Comparison of ENCODE assay signal across 1 cellular context in the genomic region with DNA sequence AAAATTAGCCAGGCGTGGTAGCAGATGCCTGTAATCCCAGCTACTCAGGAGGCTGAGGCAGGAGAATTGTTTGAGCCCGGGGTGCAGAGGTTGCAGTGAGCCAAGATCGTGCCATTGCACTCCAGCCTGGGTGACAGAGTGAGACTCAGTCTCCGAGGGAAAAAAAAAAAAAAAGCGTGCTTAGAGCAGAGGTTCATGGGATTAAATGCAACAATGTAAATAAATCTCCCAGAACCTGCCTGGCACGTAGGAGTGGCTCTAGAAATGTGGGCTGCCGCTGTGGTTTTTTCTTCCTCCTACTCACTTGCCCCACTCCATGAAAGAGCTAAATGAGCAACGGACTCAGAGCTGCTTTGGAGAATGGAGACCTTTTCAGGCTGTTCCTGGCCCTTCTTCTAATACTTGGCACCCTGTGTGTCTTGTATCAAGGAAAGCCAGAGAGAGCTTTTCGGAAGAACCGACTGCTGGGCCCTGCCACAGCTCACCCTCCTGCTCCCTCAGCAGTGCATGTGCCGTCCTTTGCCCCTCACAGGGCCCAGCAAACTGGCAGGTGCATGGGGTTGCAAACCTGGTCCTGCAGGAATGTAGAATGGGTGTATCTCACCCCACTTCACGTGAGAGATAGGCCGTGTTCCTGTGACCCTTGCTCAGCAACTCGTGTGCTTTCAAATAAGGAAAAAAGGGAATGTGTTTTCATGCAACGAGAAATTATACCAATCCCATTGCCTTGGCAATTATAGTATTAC.
TF ChIP-seq lines count a peak whose summit lies in the region.

No MANE protein-coding gene starts in this region.

TF ChIP-seq in SK-N-SH treated with all-trans-retinoic acid at 6 μM for 48 hours, 23 proteins besides CTCF, POLR2A, EP300 and RAD21 (continued from another document):
- TF ChIP-seq CREB5 (CRISPR knock-in tag; IDR thresholded peaks at IDR 0.05; ENCODE audit: low read depth) (no peak), PPARA (CRISPR knock-in tag; IDR thresholded peaks at IDR 0.05; ENCODE audit: borderline replicate concordance) (no peak), CSDC2 (CRISPR knock-in tag; IDR thresholded peaks at IDR 0.05) (no peak), ZFP30 (CRISPR knock-in tag; IDR thresholded peaks at IDR 0.05) (no peak), ZNF565 (CRISPR knock-in tag; conservative IDR thresholded peaks at IDR 0.05; ENCODE audit: low read depth) (no peak), ZC3H10 (CRISPR knock-in tag; IDR thresholded peaks at IDR 0.05) (no peak), ISL1 (CRISPR knock-in tag; IDR thresholded peaks at IDR 0.05) (no peak), ESRRG (CRISPR knock-in tag; IDR thresholded peaks at IDR 0.05) (no peak), ZFP3 (CRISPR knock-in tag; IDR thresholded peaks at IDR 0.05) (no peak), ZNF8 (CRISPR knock-in tag; IDR thresholded peaks at IDR 0.05) (no peak), GLIS3 (CRISPR knock-in tag; IDR thresholded peaks at IDR 0.05) (no peak), BACH2 (CRISPR knock-in tag; IDR thresholded peaks at IDR 0.05; ENCODE audit: borderline replicate concordance) (no peak)
